In genomic region chr6:150463852-150464251, GRCh38 we compare ENCODE assay signal across 37 cellular contexts.
"Had no signal": no experiment of that assay in that cellular context is flagged by ENCODE, and none has a peak within 500 bp of the region (broad histone marks: within the 10 kb centered on the region; RNA-seq: fewer than 3 reads in every experiment).

No MANE protein-coding gene starts in this region.

- H3K4me3 ChIP-seq: adrenal gland, ascending aorta, body of pancreas, breast epithelium, cardiac muscle cell had no signal

- H3K4me3 Mint-ChIP-seq: activated naive CD4-positive, alpha-beta T cell treated with anti-CD3 and anti-CD28 coated beads for 36 hours; activated naive CD4-positive, alpha-beta T cell treated with anti-CD3 and anti-CD28 coated beads, Interleukin-2, amount 50 U/mL, for 24 hours; activated naive CD8-positive, alpha-beta T cell; activated naive CD8-positive, alpha-beta T cell treated with anti-CD3 and anti-CD28 coated beads for 36 hours; activated naive CD8-positive, alpha-beta T cell treated with anti-CD3 and anti-CD28 coated beads, Interleukin-2, amount 10 ng/mL, durations not matched to agents 7 days and 5 days; activated naive CD8-positive, alpha-beta T cell treated with anti-CD3 and anti-CD28 coated beads, Interleukin-2, amount 50 U/mL, for 24 hours; activated T-cell treated with anti-CD3 and anti-CD28 coated beads, Interleukin-2, amount 50 U/mL, for 24 hours; activated T-cell treated with anti-CD3 and anti-CD28 coated beads, Interleukin-2, amount 50 U/mL, for 4 hours; activated T-cell treated with anti-CD3 and anti-CD28 coated beads, Interleukin-2, amount 50 U/mL, for 72 hours; activated T-helper 1 cell treated with anti-CD3 and anti-CD28 coated beads, Interleukin-12 subunit alpha, Interleukin-12 subunit beta, Interleukin-2, Interleukin-4 antibody, amounts not matched to agents 30 ng/mL and 10 ng/mL and 1 ng/mL, durations not matched to agents 14 hours and 24 hours and 36 hours; activated T-helper 17 cell treated with anti-CD3 and anti-CD28 coated beads, Interleukin-2, amount 50 U/mL, for 72 hours; brain; central memory CD8-positive, alpha-beta T cell had no signal

- H3K27ac Mint-ChIP-seq: activated naive CD4-positive, alpha-beta T cell treated with anti-CD3 and anti-CD28 coated beads for 36 hours; activated naive CD4-positive, alpha-beta T cell treated with anti-CD3 and anti-CD28 coated beads, Interleukin-2, amount 50 U/mL, for 24 hours; activated naive CD4-positive, alpha-beta T cell treated with anti-CD3 and anti-CD28 coated beads, Interleukin-2, amount 50 U/mL, for 72 hours; activated naive CD8-positive, alpha-beta T cell; activated naive CD8-positive, alpha-beta T cell treated with anti-CD3 and anti-CD28 coated beads for 36 hours; activated naive CD8-positive, alpha-beta T cell treated with anti-CD3 and anti-CD28 coated beads, Interleukin-2, amount 10 ng/mL, durations not matched to agents 7 days and 5 days; activated naive CD8-positive, alpha-beta T cell treated with anti-CD3 and anti-CD28 coated beads, Interleukin-2, amount 50 U/mL, for 24 hours; activated T-cell treated with anti-CD3 and anti-CD28 coated beads, Interleukin-2, amount 50 U/mL, for 24 hours; activated T-cell treated with anti-CD3 and anti-CD28 coated beads, Interleukin-2, amount 50 U/mL, for 72 hours; activated T-helper 1 cell treated with anti-CD3 and anti-CD28 coated beads, Interleukin-12 subunit alpha, Interleukin-12 subunit beta, Interleukin-2, Interleukin-4 antibody, amounts not matched to agents 30 ng/mL and 10 ng/mL and 1 ng/mL, durations not matched to agents 14 hours and 24 hours and 36 hours; activated T-helper 17 cell treated with anti-CD3 and anti-CD28 coated beads, Interleukin-2, amount 50 U/mL, for 72 hours; activated T-helper 2 cell treated with anti-CD3 and anti-CD28 coated beads, Interferon-gamma antibody, Interleukin-2, Interleukin-4, amounts not matched to agents 10 μg/mL and 5 μg/mL and 100 μg/mL, durations not matched to agents 14 hours and 24 hours and 36 hours; brain had no signal

- DNase-seq: activated effector memory CD4-positive, alpha-beta T cell treated with anti-CD3 and anti-CD28 coated beads, Interleukin-2, amount 50 U/mL, for 16 hours; activated effector memory CD4-positive, alpha-beta T cell treated with Interleukin-2 at 50 U/mL for 16 hours; activated gamma-delta T cell; activated gamma-delta T cell treated with Interleukin-2 at 50 U/mL for 16 hours; activated naive CD4-positive, alpha-beta T cell; activated naive CD4-positive, alpha-beta T cell treated with anti-CD3 and anti-CD28 coated beads for 36 hours; activated naive CD4-positive, alpha-beta T cell treated with anti-CD3 and anti-CD28 coated beads, Interleukin-2, amount 50 U/mL, for 16 hours; activated naive CD4-positive, alpha-beta T cell treated with Interleukin-2 at 50 U/mL for 16 hours; activated naive CD8-positive, alpha-beta T cell treated with anti-CD3 and anti-CD28 coated beads for 36 hours; activated naive CD8-positive, alpha-beta T cell treated with anti-CD3 and anti-CD28 coated beads, Interleukin-2, amount 10 ng/mL, durations not matched to agents 7 days and 5 days; activated naive CD8-positive, alpha-beta T cell treated with anti-CD3 and anti-CD28 coated beads, Interleukin-2, amount 50 U/mL, for 24 hours; activated T-cell treated with anti-CD3 and anti-CD28 coated beads, Interleukin-2, amount 50 U/mL, for 1 hour; activated T-cell treated with anti-CD3 and anti-CD28 coated beads, Interleukin-2, amount 50 U/mL, for 24 hours; activated T-cell treated with anti-CD3 and anti-CD28 coated beads, Interleukin-2, amount 50 U/mL, for 4 hours; activated T-cell treated with anti-CD3 and anti-CD28 coated beads, Interleukin-2, amount 50 U/mL, for 48 hours; activated T-cell treated with anti-CD3 and anti-CD28 coated beads, Interleukin-2, amount 50 U/mL, for 72 hours; adrenal gland; amniotic stem cell; amygdala; anterior cingulate cortex; aorta; body of pancreas; brain microvascular endothelial cell; caudate nucleus; central memory CD4-positive, alpha-beta T cell; cerebellar nuclear complex had no signal

- H3K4me1 Mint-ChIP-seq: activated naive CD4-positive, alpha-beta T cell treated with anti-CD3 and anti-CD28 coated beads, Interleukin-2, amount 50 U/mL, for 24 hours; activated naive CD8-positive, alpha-beta T cell treated with anti-CD3 and anti-CD28 coated beads for 36 hours; activated naive CD8-positive, alpha-beta T cell treated with anti-CD3 and anti-CD28 coated beads, Interleukin-2, amount 10 ng/mL, durations not matched to agents 7 days and 5 days; activated naive CD8-positive, alpha-beta T cell treated with anti-CD3 and anti-CD28 coated beads, Interleukin-2, amount 50 U/mL, for 24 hours; activated T-helper 17 cell treated with anti-CD3 and anti-CD28 coated beads, Interleukin-2, amount 50 U/mL, for 72 hours; central memory CD8-positive, alpha-beta T cell had no signal

- H3K4me1 ChIP-seq: adrenal gland, ascending aorta, body of pancreas, breast epithelium had no signal

- H3K27me3 Mint-ChIP-seq: activated naive CD8-positive, alpha-beta T cell treated with anti-CD3 and anti-CD28 coated beads, Interleukin-2, amount 50 U/mL, for 24 hours had no signal

- H3K36me3 ChIP-seq: adrenal gland, ascending aorta, brain microvascular endothelial cell, breast epithelium, cardiac muscle cell had no signal

- H3K36me3 Mint-ChIP-seq: activated naive CD4-positive, alpha-beta T cell treated with anti-CD3 and anti-CD28 coated beads, Interleukin-2, amount 50 U/mL, for 24 hours; activated naive CD4-positive, alpha-beta T cell treated with anti-CD3 and anti-CD28 coated beads, Interleukin-2, amount 50 U/mL, for 72 hours; activated naive CD8-positive, alpha-beta T cell; activated naive CD8-positive, alpha-beta T cell treated with anti-CD3 and anti-CD28 coated beads for 36 hours; activated naive CD8-positive, alpha-beta T cell treated with anti-CD3 and anti-CD28 coated beads, Interleukin-2, amount 10 ng/mL, durations not matched to agents 7 days and 5 days; brain had no signal

- H3K27me3 ChIP-seq: adrenal gland, ascending aorta, body of pancreas, brain microvascular endothelial cell, breast epithelium, cardiac muscle cell had no signal

- H3K9me3 ChIP-seq: adrenal gland, ascending aorta, body of pancreas, breast epithelium had no signal

- H3K9me3 Mint-ChIP-seq: activated naive CD4-positive, alpha-beta T cell treated with anti-CD3 and anti-CD28 coated beads for 36 hours; activated naive CD4-positive, alpha-beta T cell treated with anti-CD3 and anti-CD28 coated beads, Interleukin-2, amount 50 U/mL, for 24 hours; activated naive CD4-positive, alpha-beta T cell treated with anti-CD3 and anti-CD28 coated beads, Interleukin-2, amount 50 U/mL, for 72 hours; activated naive CD8-positive, alpha-beta T cell treated with anti-CD3 and anti-CD28 coated beads for 36 hours; activated naive CD8-positive, alpha-beta T cell treated with anti-CD3 and anti-CD28 coated beads, Interleukin-2, amount 10 ng/mL, durations not matched to agents 7 days and 5 days; activated naive CD8-positive, alpha-beta T cell treated with anti-CD3 and anti-CD28 coated beads, Interleukin-2, amount 50 U/mL, for 24 hours; activated T-cell treated with anti-CD3 and anti-CD28 coated beads, Interleukin-2, amount 50 U/mL, for 24 hours; activated T-cell treated with anti-CD3 and anti-CD28 coated beads, Interleukin-2, amount 50 U/mL, for 4 hours; activated T-helper 1 cell treated with anti-CD3 and anti-CD28 coated beads, Interleukin-12 subunit alpha, Interleukin-12 subunit beta, Interleukin-2, Interleukin-4 antibody, amounts not matched to agents 30 ng/mL and 10 ng/mL and 1 ng/mL, durations not matched to agents 14 hours and 24 hours and 36 hours; activated T-helper 17 cell treated with anti-CD3 and anti-CD28 coated beads, Interleukin-2, amount 50 U/mL, for 72 hours; activated T-helper 2 cell treated with anti-CD3 and anti-CD28 coated beads, Interferon-gamma antibody, Interleukin-2, Interleukin-4, amounts not matched to agents 10 μg/mL and 5 μg/mL and 100 μg/mL, durations not matched to agents 14 hours and 24 hours and 36 hours; central memory CD8-positive, alpha-beta T cell had no signal

- H3K27ac ChIP-seq: adrenal gland, ascending aorta, body of pancreas, brain microvascular endothelial cell, breast epithelium, cardiac muscle cell had no signal
